ENCODE assay signal across 11 cellular contexts in genomic region chr12:75694891-75695290, GRCh38.
"Had no signal": no experiment of that assay in that cellular context is flagged by ENCODE, and none has a peak within 500 bp of the region (broad histone marks: within the 10 kb centered on the region; RNA-seq: fewer than 3 reads in every experiment).

No MANE protein-coding gene starts in this region.

- H3K27ac ChIP-seq: neural progenitor cell, ovary, testis had no signal

- H3K27me3 ChIP-seq: neural progenitor cell, ovary, testis had no signal

- H3K4me3 Mint-ChIP-seq: activated naive CD4-positive, alpha-beta T cell treated with anti-CD3 and anti-CD28 coated beads for 36 hours; dendritic cell treated with granulocyte-macrophage colony-stimulating factor and Interleukin-4, amounts not matched to agents 40 ng/mL and 50 ng/mL, for 4 days; neural progenitor cell; stimulated activated naive CD8-positive, alpha-beta T cell treated with anti-CD3 and anti-CD28 coated beads, Interleukin-15, Interleukin-2, amounts not matched to agents 100 ng/mL and 50 ng/mL, for 24 hours had no signal

- H3K9me3 Mint-ChIP-seq: activated naive CD4-positive, alpha-beta T cell treated with anti-CD3 and anti-CD28 coated beads for 36 hours; dendritic cell treated with granulocyte-macrophage colony-stimulating factor and Interleukin-4, amounts not matched to agents 40 ng/mL and 50 ng/mL, for 4 days; stimulated activated naive CD8-positive, alpha-beta T cell treated with anti-CD3 and anti-CD28 coated beads, Interleukin-15, Interleukin-2, amounts not matched to agents 100 ng/mL and 50 ng/mL, for 24 hours had no signal

- H3K27ac Mint-ChIP-seq: activated naive CD4-positive, alpha-beta T cell treated with anti-CD3 and anti-CD28 coated beads for 36 hours; dendritic cell treated with granulocyte-macrophage colony-stimulating factor and Interleukin-4, amounts not matched to agents 40 ng/mL and 50 ng/mL, for 4 days; neural progenitor cell; stimulated activated naive CD8-positive, alpha-beta T cell treated with anti-CD3 and anti-CD28 coated beads, Interleukin-15, Interleukin-2, amounts not matched to agents 100 ng/mL and 50 ng/mL, for 24 hours had no signal

- H3K36me3 Mint-ChIP-seq: neural progenitor cell had no signal

- H3K27me3 Mint-ChIP-seq: dendritic cell treated with granulocyte-macrophage colony-stimulating factor and Interleukin-4, amounts not matched to agents 40 ng/mL and 50 ng/mL, for 4 days had no signal

- H3K36me3 ChIP-seq: neural progenitor cell, ovary had no signal

- ATAC-seq: esophagus mucosa had no signal

- H3K4me3 ChIP-seq: neural progenitor cell, ovary, testis had no signal

- DNase-seq: activated CD4-positive, alpha-beta T cell treated with anti-CD3 and anti-CD28 coated beads for 48 hours; activated naive CD4-positive, alpha-beta T cell treated with anti-CD3 and anti-CD28 coated beads for 36 hours; ovary; stimulated activated CD4-positive, alpha-beta T cell treated with anti-CD3 and anti-CD28 coated beads, Interleukin-15, amount 100 ng/mL, for 24 hours; stimulated activated CD4-positive, alpha-beta T cell treated with anti-CD3 and anti-CD28 coated beads, Interleukin-4, amount 100 ng/mL, for 24 hours; T-helper 1 cell; testis had no signal

- H2AFZ ChIP-seq: neural progenitor cell had no signal

- H3K9ac ChIP-seq: neural progenitor cell had no signal

- H3K4me1 ChIP-seq: neural progenitor cell, testis had no signal

- H3K9me3 ChIP-seq: ovary, testis had no signal

- H3K4me2 ChIP-seq: neural progenitor cell had no signal
